Comparison of ENCODE assay signal across 1 cellular context in genomic region chr5:143826909-143827514, GRCh38.
TF ChIP-seq lines count a peak whose summit lies in the region.

No MANE protein-coding gene starts in this region.

TF ChIP-seq in GM23338, 12 proteins besides CTCF, POLR2A, EP300 and RAD21 (continued from another document):
- TF ChIP-seq ZNF114 (CRISPR knock-in tag; IDR thresholded peaks at IDR 0.05) (no peak), NANOG (IDR thresholded peaks at IDR 0.05; ENCODE audit: borderline replicate concordance) (no peak)
